ENCODE assay signal across 8 cellular contexts in the genomic region with DNA sequence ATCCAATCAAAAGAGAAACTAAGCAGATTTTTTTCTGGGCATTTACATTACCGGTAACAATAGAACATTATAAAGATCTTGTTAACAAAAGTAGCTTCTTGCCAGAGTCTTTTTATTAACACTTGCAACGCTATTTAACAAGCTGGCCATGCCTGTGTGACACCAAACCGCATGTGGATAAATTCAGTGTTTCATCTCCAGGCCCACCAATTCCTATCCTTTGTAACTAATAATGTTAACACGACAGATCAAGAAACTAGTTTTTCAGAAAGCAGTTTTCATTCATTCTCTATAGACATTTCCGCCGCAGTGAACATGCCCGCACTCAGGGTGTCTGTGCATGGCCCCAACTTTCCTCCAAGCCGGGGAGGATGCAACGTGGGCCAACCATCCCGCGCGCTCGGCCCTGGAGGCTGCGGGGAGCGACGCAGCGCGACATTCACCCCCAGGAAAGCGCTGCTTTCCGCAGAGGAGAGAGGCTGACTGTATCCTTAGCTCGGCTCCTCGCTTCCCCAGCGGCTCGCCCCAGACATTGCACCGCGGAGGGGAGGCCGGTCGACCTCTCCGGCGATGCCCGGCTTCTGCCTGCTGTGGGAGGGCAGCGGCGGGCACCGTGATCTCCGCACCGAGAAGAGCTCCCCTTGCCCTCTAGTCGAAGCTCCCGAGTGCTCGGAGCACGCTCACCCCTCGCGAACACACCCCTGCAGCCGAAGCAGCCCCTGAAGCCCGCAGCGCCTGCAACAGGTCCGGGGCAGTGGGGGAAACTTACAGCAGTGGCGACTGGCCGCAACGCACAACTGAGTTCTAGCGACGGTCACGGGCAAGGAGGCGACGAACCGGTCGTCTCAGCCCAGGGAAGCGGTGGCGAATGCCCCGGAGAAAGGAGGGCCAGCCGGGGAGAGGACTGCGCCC. TPM values are rescaled to one million over a fixed set of nuclear protein-coding genes. Genes with fewer than 3 reads are reported as not detected.
DNase-seq lines count a peak whose midpoint lies in the region; ATAC-seq and TF ChIP-seq lines count a peak whose summit lies in the region.

No MANE protein-coding gene starts in this region.

- TF ChIP-seq CTCF in BJ (IDR thresholded peaks at IDR 0.05; ENCODE audit: insufficient read depth, low read depth, low read length) = peak; percentile 36; the same call in 1 of the 2 replicates
- TF ChIP-seq CTCF in SK-N-SH (IDR thresholded peaks at IDR 0.05) = 0 out of 2 replicates have a peak, but pooled peaks have one; percentile 23
- peak in 2 of 3 experiments; percentile 16 to 26 for TF ChIP-seq CTCF in ascending aorta (IDR thresholded peaks at IDR 0.05)

- ATAC-seq in GM19328 (IDR thresholded peaks at IDR 0.05; ENCODE audit: unreplicated experiment) (peak; percentile 9), HG03432 (IDR thresholded peaks at IDR 0.05; ENCODE audit: unreplicated experiment) (peak; percentile 22)

- no peaks in the 10 kb centered on the region for H3K9me2 ChIP-seq in SK-N-SH

- no peak for TF ChIP-seq RAD21 in SK-N-SH (IDR thresholded peaks at IDR 0.05; ENCODE audit: low read length)

- no peak for DNase-seq in BJ (ENCODE audit: low read depth)
- peak; percentile 76 for DNase-seq in SK-N-SH
- peak in 1 of 2 donors; percentile 67 for DNase-seq in ascending aorta (ENCODE audit: low spot score in 2 of 2)
- DNase-seq in iPS DF 6.9 (ENCODE audit: low read depth, low spot score) = no peak
- DNase-seq in DMS153 treated with DMSO at 0.1 percent for 48 hours (lab: John Stamatoyannopoulos, UW; ENCODE audit: unreplicated experiment) = no peak

- peaks cover 8% of the 10 kb centered on the region for H3K36me3 ChIP-seq in BJ (ENCODE audit: control insufficient read depth, insufficient read depth, low read length)
- peaks cover 12 to 20% of the 10 kb centered on the region in 2 experiments for H3K36me3 ChIP-seq in SK-N-SH (replicated peaks in 1 of 2; ENCODE audit: control insufficient read depth in 1 of 2, insufficient read depth in 2 of 2, low read length in 1 of 2)
- H3K36me3 ChIP-seq in ascending aorta = no peaks in the 10 kb centered on the region
- peaks cover 2% of the 10 kb centered on the region for H3K36me3 ChIP-seq in iPS DF 6.9 (ENCODE audit: control insufficient read depth, insufficient read depth, low read length)
- peaks cover 7 to 14% (median 12%) of the 10 kb centered on the region in 3 donors for H3K36me3 ChIP-seq in skeletal muscle tissue (ENCODE audit: control insufficient read depth in 3 of 3, insufficient read depth in 3 of 3, low read length in 3 of 3)

- H4K20me1 ChIP-seq in SK-N-SH (ENCODE audit: insufficient read depth) = peaks cover 41% of the 10 kb centered on the region

- intact Hi-C loops in ascending aorta (cut with DNase I) = loop anchor here (5.0 to 10.0 kb wide), 4 partner anchors 322 to 845 kb away; no protein-coding TSS in a partner anchor

- CTCF ChIA-PET in BJ (lab: Yijun Ruan, JAX) = interaction anchor here (0.6 to 4.7 kb wide), 21 partner anchors 8 to 737 kb away, joined by 3 to 33 read pairs (median 3); no protein-coding TSS in a partner anchor
- CTCF ChIA-PET in SK-N-SH (lab: Yijun Ruan, JAX) = interaction anchor here (0.7 to 9.2 kb wide), 48 partner anchors 9 to 741 kb away, joined by 3 to 124 read pairs (median 3); no protein-coding TSS in a partner anchor

- H3K27ac ChIP-seq in SK-N-SH (ENCODE audit: low read depth in 2 of 2, low read length in 1 of 2) (peak overlapping the region; percentile 90 to 94), ascending aorta (peak overlapping the region; percentile 45 to 62), iPS DF 6.9 (ENCODE audit: low read length) (no peak overlapping the region), skeletal muscle tissue (ENCODE audit: low read depth, low read length) (peak overlapping the region; percentile 71)

- H3K4me2 ChIP-seq in SK-N-SH = peak overlapping the region; percentile 96

- no peak for TF ChIP-seq EP300 in SK-N-SH (IDR thresholded peaks at IDR 0.05; ENCODE audit: borderline replicate concordance in 1 of 2, low read depth in 1 of 2, low read length in 1 of 2)

- WGBS in SK-N-SH (ENCODE audit: low lambda C conversion rate) = 1% methylated on average over 26 of the region's 61 CpGs
- WGBS in iPS DF 6.9 (ENCODE audit: insufficient coverage, insufficient read length) = no CpG with 5 or more reads among the region's 61 CpGs

- H3K4me1 ChIP-seq in SK-N-SH (ENCODE audit: control insufficient read depth in 1 of 2, insufficient read depth in 2 of 2, low read depth in 1 of 2, low read length in 1 of 2) (peaks cover 22 to 24% of the 10 kb centered on the region in 2 experiments), ascending aorta (peaks cover 0 to 5% of the 10 kb centered on the region in 2 donors), iPS DF 6.9 (ENCODE audit: control insufficient read depth, insufficient read depth, low read length) (no peaks in the 10 kb centered on the region; the same call in 1 of the 2 replicates), skeletal muscle tissue (ENCODE audit: control insufficient read depth in 3 of 3, insufficient read depth in 3 of 3, low read length in 3 of 3) (peaks cover 25 to 42% (median 30%) of the 10 kb centered on the region in 3 donors)

- H3K9me3 ChIP-seq in SK-N-SH (no peaks in the 10 kb centered on the region), ascending aorta (no peaks in the 10 kb centered on the region), iPS DF 6.9 (ENCODE audit: control insufficient read depth, insufficient read depth, low read length) (no peaks in the 10 kb centered on the region), skeletal muscle tissue (ENCODE audit: control insufficient read depth in 3 of 3, low read length in 3 of 3) (no peaks in the 10 kb centered on the region)

- peaks cover 38% of the 10 kb centered on the region for H3F3A ChIP-seq in SK-N-SH (replicated peaks; ENCODE audit: insufficient read depth)

- POLR2A ChIA-PET in BJ (lab: Charles Lee) (no interaction called here), SK-N-SH (lab: Yijun Ruan, JAX) (interaction anchor here (0.6 kb wide), 1 partner anchor 716 kb away, joined by 3 read pairs; no protein-coding TSS in a partner anchor)

- H3K27me3 ChIP-seq in BJ (ENCODE audit: control insufficient read depth, insufficient read depth, low read length) (no peaks in the 10 kb centered on the region), SK-N-SH (ENCODE audit: insufficient read depth) (no peaks in the 10 kb centered on the region), ascending aorta (no peaks in the 10 kb centered on the region), iPS DF 6.9 (ENCODE audit: control insufficient read depth, insufficient read depth, low read length) (peaks cover 5% of the 10 kb centered on the region; the same call in 1 of the 2 replicates), skeletal muscle tissue (ENCODE audit: control insufficient read depth in 3 of 3, insufficient read depth in 3 of 3, low read length in 3 of 3) (no peaks in the 10 kb centered on the region)

- H3K9ac ChIP-seq in SK-N-SH = peak overlapping the region; percentile 94
- peak overlapping the region; percentile 79 to 84 (median 79) for H3K9ac ChIP-seq in skeletal muscle tissue (ENCODE audit: low read depth in 1 of 3, low read length in 3 of 3)

- H3K4me3 ChIP-seq in BJ (ENCODE audit: low read depth, low read length) (peak overlapping the region; percentile 82), SK-N-SH (ENCODE audit: low read depth in 2 of 2, low read length in 1 of 2) (peak overlapping the region; percentile 84 to 87), ascending aorta (peak overlapping the region; percentile 79 to 88), iPS DF 6.9 (ENCODE audit: low read length) (peak overlapping the region; percentile 65), skeletal muscle tissue (ENCODE audit: low read length in 3 of 3) (peak overlapping the region; percentile 86 to 93 (median 90))

- peak overlapping the region; percentile 65; the same call in 1 of the 2 replicates for H2AFZ ChIP-seq in SK-N-SH (ENCODE audit: low read depth)

- peaks cover 56% of the 10 kb centered on the region for H3K79me2 ChIP-seq in SK-N-SH (ENCODE audit: insufficient read depth)

TF ChIP-seq in SK-N-SH, 30 proteins besides CTCF, POLR2A, EP300 and RAD21:
- TF ChIP-seq EZH2phosphoT487 (IDR thresholded peaks at IDR 0.05; ENCODE audit: borderline replicate concordance, low read depth) (no peak), MXI1 (IDR thresholded peaks at IDR 0.05; ENCODE audit: low read depth, low read length) (peak; percentile 67; the same call in 1 of the 2 replicates), TCF12 (IDR thresholded peaks at IDR 0.05) (no peak), SMC3 (IDR thresholded peaks at IDR 0.05; ENCODE audit: low read depth, low read length) (no peak; the same call in 1 of the 2 replicates), NRF1 (IDR thresholded peaks at IDR 0.05; ENCODE audit: low read depth, low read length) (no peak), TEAD4 (IDR thresholded peaks at IDR 0.05; ENCODE audit: borderline replicate concordance, insufficient read depth) (no peak)

RNA-seq across cellular contexts. Expression of gene ENC1, which starts 0.7 kb away (rescaled TPM):
- polyA plus RNA-seq in BJ (2011; rRNA removed) (26.5 and 34.1 TPM in 2 replicates), SK-N-SH (2012; rRNA removed) (20.3 and 23.9 TPM in 2 replicates)
- polyA minus RNA-seq in BJ (2011; rRNA and poly(A)+ RNA removed) = 28.9 and 35.0 TPM in 2 replicates
- 13.5 and 15.1 TPM in 2 replicates for polyA plus RNA-seq in SK-N-SH (2012; cell fraction: cytosol; rRNA removed)
- 57.1 and 64.1 TPM in 2 replicates for polyA plus RNA-seq in SK-N-SH (2012; cell fraction: nucleus; rRNA removed)
- total RNA-seq in ascending aorta (12.9 TPM), skeletal muscle tissue (35.5 TPM)

RNA-seq across cellular contexts. Expression of gene HEXB, which starts 45.2 kb away (rescaled TPM):
- 71.0 and 175 TPM in 2 replicates for polyA plus RNA-seq in BJ (2011; rRNA removed)
- polyA minus RNA-seq in BJ (2011; rRNA and poly(A)+ RNA removed) = 59.5 and 61.8 TPM in 2 replicates
- polyA plus RNA-seq in SK-N-SH (2012; rRNA removed) = 75.8 and 80.0 TPM in 2 replicates
- polyA plus RNA-seq in SK-N-SH (2012; cell fraction: cytosol; rRNA removed) = 101 and 149 TPM in 2 replicates
- 50.7 and 56.8 TPM in 2 replicates for polyA plus RNA-seq in SK-N-SH (2012; cell fraction: nucleus; rRNA removed)
- 124 TPM for total RNA-seq in ascending aorta
- 42.3 TPM for total RNA-seq in skeletal muscle tissue
